11 cellular contexts compared by ENCODE assay signal in genomic region chr19:19040417-19040816, GRCh38. TPM values are rescaled to one million over a fixed set of nuclear protein-coding genes. Genes with fewer than 3 reads are reported as not detected.
DNase-seq lines count a peak whose midpoint lies in the region; ATAC-seq and TF ChIP-seq lines count a peak whose summit lies in the region.
"Had no signal": no experiment of that assay in that cellular context is flagged by ENCODE, and none has a peak within 500 bp of the region (broad histone marks: within the 10 kb centered on the region; RNA-seq: fewer than 3 reads in every experiment).

No MANE protein-coding gene starts in this region.

- intact Hi-C loops in Right ventricle myocardium inferior (cut with DNase I) (no loop called here), cardiac septum (cut with DNase I) (no loop called here), body of pancreas (cut with DNase I) (no loop called here)
- intact Hi-C loops in activated T-helper 1 cell treated with anti-CD3 and anti-CD28 coated beads, Interleukin-12 subunit alpha, Interleukin-12 subunit beta, Interleukin-2, Interleukin-4 antibody, amounts not matched to agents 30 ng/mL and 10 ng/mL and 1 ng/mL, durations not matched to agents 14 hours and 24 hours and 36 hours (cut with micrococcal nuclease): no loop called here

- ATAC-seq in Right ventricle myocardium inferior (peak; percentile 58), body of pancreas (peak; percentile 91), lung (ENCODE audit: insufficient read depth, low FRiP score) (peak; percentile 52), HG03520 (IDR thresholded peaks at IDR 0.05; ENCODE audit: unreplicated experiment) (no peak)

- no peak overlapping the region for H3K4me3 Mint-ChIP-seq in activated T-helper 1 cell treated with anti-CD3 and anti-CD28 coated beads, Interleukin-12 subunit alpha, Interleukin-12 subunit beta, Interleukin-2, Interleukin-4 antibody, amounts not matched to agents 30 ng/mL and 10 ng/mL and 1 ng/mL, durations not matched to agents 14 hours and 24 hours and 36 hours

- peaks cover 19% of the 10 kb centered on the region for H3K36me3 Mint-ChIP-seq in activated T-helper 1 cell treated with anti-CD3 and anti-CD28 coated beads, Interleukin-12 subunit alpha, Interleukin-12 subunit beta, Interleukin-2, Interleukin-4 antibody, amounts not matched to agents 30 ng/mL and 10 ng/mL and 1 ng/mL, durations not matched to agents 14 hours and 24 hours and 36 hours (ENCODE audit: low read depth)

- H3K4me3 ChIP-seq in body of pancreas (no peak overlapping the region), lung (no peak overlapping the region), MM.1S (ENCODE audit: low read length) (no peak overlapping the region)

- H2AFZ ChIP-seq in MM.1S (ENCODE audit: low read length): no peak overlapping the region

- WGBS in body of pancreas, 2 donors: 32 to 34% methylated on average over 7 of the region's 7 CpGs
- WGBS in lung, 2 donors: 53 to 76% methylated on average over 7 of the region's 7 CpGs

- H3K4me1 Mint-ChIP-seq in activated T-helper 1 cell treated with anti-CD3 and anti-CD28 coated beads, Interleukin-12 subunit alpha, Interleukin-12 subunit beta, Interleukin-2, Interleukin-4 antibody, amounts not matched to agents 30 ng/mL and 10 ng/mL and 1 ng/mL, durations not matched to agents 14 hours and 24 hours and 36 hours (ENCODE audit: low read depth): peaks cover 18% of the 10 kb centered on the region

- no peaks in the 10 kb centered on the region for H4K20me1 ChIP-seq in MM.1S (ENCODE audit: insufficient read depth, low read length)

- H3F3A ChIP-seq in MM.1S (ENCODE audit: insufficient read depth, low read length): no peaks in the 10 kb centered on the region

- H3K27me3 Mint-ChIP-seq in activated T-helper 1 cell treated with anti-CD3 and anti-CD28 coated beads, Interleukin-12 subunit alpha, Interleukin-12 subunit beta, Interleukin-2, Interleukin-4 antibody, amounts not matched to agents 30 ng/mL and 10 ng/mL and 1 ng/mL, durations not matched to agents 14 hours and 24 hours and 36 hours (ENCODE audit: insufficient read depth): no peaks in the 10 kb centered on the region

- H3K27me3 ChIP-seq in body of pancreas (no peaks in the 10 kb centered on the region), lung (ENCODE audit: control insufficient read depth, insufficient read depth) (no peaks in the 10 kb centered on the region), MM.1S (replicated peaks; ENCODE audit: insufficient read depth, low read length) (no peaks in the 10 kb centered on the region)

- TF ChIP-seq CTCF in body of pancreas (IDR thresholded peaks at IDR 0.05) (no peak), lung (IDR thresholded peaks at IDR 0.05; ENCODE audit: control extremely low read depth, extremely low read depth) (no peak), MM.1S (IDR thresholded peaks at IDR 0.05; ENCODE audit: low read length) (no peak)

- H3K79me2 ChIP-seq in MM.1S (ENCODE audit: low read length): peaks cover 51% of the 10 kb centered on the region

- no peak for TF ChIP-seq POLR2A in body of pancreas (IDR thresholded peaks at IDR 0.05)

- H3K9me3 Mint-ChIP-seq in activated T-helper 1 cell treated with anti-CD3 and anti-CD28 coated beads, Interleukin-12 subunit alpha, Interleukin-12 subunit beta, Interleukin-2, Interleukin-4 antibody, amounts not matched to agents 30 ng/mL and 10 ng/mL and 1 ng/mL, durations not matched to agents 14 hours and 24 hours and 36 hours: no peaks in the 10 kb centered on the region

- no peak for DNase-seq in Right ventricle myocardium inferior (ENCODE audit: missing footprints)
- no peak for DNase-seq in cardiac septum (ENCODE audit: low spot score)
- peak; percentile 80 to 91 (median 90) for DNase-seq in body of pancreas
- DNase-seq in lung (ENCODE audit: low spot score): peak; percentile 87
- no peak for DNase-seq in MM.1S
- no peak for DNase-seq in activated T-helper 1 cell treated with anti-CD3 and anti-CD28 coated beads, Interleukin-12 subunit alpha, Interleukin-12 subunit beta, Interleukin-2, Interleukin-4 antibody, amounts not matched to agents 30 ng/mL and 10 ng/mL and 1 ng/mL, durations not matched to agents 14 hours and 24 hours and 36 hours (ENCODE audit: low spot score)
- no peak for DNase-seq in NCI-H146 (lab: John Stamatoyannopoulos, UW)
- DNase-seq: central memory CD4-positive, alpha-beta T cell; NCI-H1436 treated with DMSO at 0.1 percent for 48 hours; stimulated activated CD4-positive, alpha-beta T cell treated with anti-CD3 and anti-CD28 coated beads, Interleukin-2, amount 100 ng/mL, for 24 hours had no signal

- no peak overlapping the region for H3K4me2 ChIP-seq in MM.1S (ENCODE audit: low read depth, low read length)

- H3K9me3 ChIP-seq in body of pancreas: no peaks in the 10 kb centered on the region
- no peaks in the 10 kb centered on the region for H3K9me3 ChIP-seq in lung (ENCODE audit: control insufficient read depth in 2 of 2, insufficient read depth in 1 of 2, low read length in 1 of 2)
- no peaks in the 10 kb centered on the region for H3K9me3 ChIP-seq in MM.1S (replicated peaks; ENCODE audit: insufficient read depth, low read length)

- peaks cover 11% of the 10 kb centered on the region for H3K4me1 ChIP-seq in body of pancreas
- peaks cover 0 to 4% of the 10 kb centered on the region in 2 donors for H3K4me1 ChIP-seq in lung (ENCODE audit: control insufficient read depth in 2 of 2, insufficient read depth in 2 of 2, low read length in 2 of 2)
- no peaks in the 10 kb centered on the region for H3K4me1 ChIP-seq in MM.1S (ENCODE audit: low read length)

- H3K36me3 ChIP-seq in body of pancreas (replicated peaks in 1 of 2; ENCODE audit: insufficient read depth in 1 of 2, low read depth in 2 of 2) (peaks cover 0 to 4% of the 10 kb centered on the region in 2 donors), lung (ENCODE audit: control insufficient read depth in 2 of 2, insufficient read depth in 2 of 2, low read length in 2 of 2) (peaks cover 6 to 18% of the 10 kb centered on the region in 2 donors), MM.1S (replicated peaks; ENCODE audit: insufficient read depth, low read length) (no peaks in the 10 kb centered on the region)

- no peak overlapping the region for H3K27ac Mint-ChIP-seq in activated T-helper 1 cell treated with anti-CD3 and anti-CD28 coated beads, Interleukin-12 subunit alpha, Interleukin-12 subunit beta, Interleukin-2, Interleukin-4 antibody, amounts not matched to agents 30 ng/mL and 10 ng/mL and 1 ng/mL, durations not matched to agents 14 hours and 24 hours and 36 hours

- H3K9me2 ChIP-seq in MM.1S (replicated peaks; ENCODE audit: insufficient read depth, low read length): no peaks in the 10 kb centered on the region

- H3K27ac ChIP-seq in body of pancreas (peak overlapping the region in 3 of 4 donors; percentile 29 to 63 (median 59)), lung (ENCODE audit: low read depth in 1 of 2, low read length in 1 of 2) (peak overlapping the region in 1 of 2 donors; percentile 81), MM.1S (ENCODE audit: low read length) (no peak overlapping the region)

- no peak overlapping the region for H3K9ac ChIP-seq in MM.1S (ENCODE audit: low read length)

RNA-seq across cellular contexts. Expression of gene ARMC6, which starts 7.0 kb away (rescaled TPM):
- total RNA-seq in Right ventricle myocardium inferior: 13.6 TPM
- total RNA-seq in cardiac septum: 15.9 TPM
- 10 to 100 TPM; 15.6 to 27.7 TPM for total RNA-seq in body of pancreas
- total RNA-seq in lung: 10 to 100 TPM; 23.5 to 33.1 TPM
- polyA plus RNA-seq in lung: 10 to 100 TPM; 31.2 to 33.3 TPM
- 54.9 and 56.5 TPM in 2 replicates for total RNA-seq in activated T-helper 1 cell treated with anti-CD3 and anti-CD28 coated beads, Interleukin-12 subunit alpha, Interleukin-12 subunit beta, Interleukin-2, Interleukin-4 antibody, amounts not matched to agents 30 ng/mL and 10 ng/mL and 1 ng/mL, durations not matched to agents 14 hours and 24 hours and 36 hours

RNA-seq across cellular contexts. Expression of gene SUGP2, which starts 7.1 kb away (rescaled TPM):
- total RNA-seq in Right ventricle myocardium inferior (68.5 TPM), cardiac septum (60.4 TPM), body of pancreas (100 to 1,000 TPM in 1 of 2 donors, 10 to 100 TPM in 1; 22.1 to 115 TPM), lung (10 to 100 TPM; 55.2 to 73.4 TPM)
- polyA plus RNA-seq in lung: 10 to 100 TPM; 27.6 to 63.9 TPM
- total RNA-seq in activated T-helper 1 cell treated with anti-CD3 and anti-CD28 coated beads, Interleukin-12 subunit alpha, Interleukin-12 subunit beta, Interleukin-2, Interleukin-4 antibody, amounts not matched to agents 30 ng/mL and 10 ng/mL and 1 ng/mL, durations not matched to agents 14 hours and 24 hours and 36 hours: 114 and 128 TPM in 2 replicates

RNA-seq across cellular contexts. Expression of gene SLC25A42, which starts 23.4 kb away (rescaled TPM):
- 30.9 TPM for total RNA-seq in Right ventricle myocardium inferior
- 14.9 TPM for total RNA-seq in cardiac septum
- total RNA-seq in body of pancreas: 10 to 100 TPM; 10.1 to 24.7 TPM
- 10 to 100 TPM in 1 of 2 donors, 1 to 10 TPM in 1; 7.5 to 10.1 TPM for total RNA-seq in lung
- 1 to 10 TPM; 5.8 to 6.4 TPM for polyA plus RNA-seq in lung
- total RNA-seq in activated T-helper 1 cell treated with anti-CD3 and anti-CD28 coated beads, Interleukin-12 subunit alpha, Interleukin-12 subunit beta, Interleukin-2, Interleukin-4 antibody, amounts not matched to agents 30 ng/mL and 10 ng/mL and 1 ng/mL, durations not matched to agents 14 hours and 24 hours and 36 hours: 7.8 and 10.8 TPM in 2 replicates

Comparison
In these comparisons a context has a peak if more than half of its experiments do, and no peak if none do; other contexts are left out.
1. DNase-seq: peak in body of pancreas (4 of 4) and lung (single experiment); none in Right ventricle myocardium inferior (single experiment), cardiac septum (single experiment), MM.1S (single experiment), activated T-helper 1 cell treated with anti-CD3 and anti-CD28 coated beads, Interleukin-12 subunit alpha, Interleukin-12 subunit beta, Interleukin-2, Interleukin-4 antibody, amounts not matched to agents 30 ng/mL and 10 ng/mL and 1 ng/mL, durations not matched to agents 14 hours and 24 hours and 36 hours (single experiment) and NCI-H146 (single experiment).